8 cellular contexts compared by ENCODE assay signal in genomic region chr4:150960818-150961217, GRCh38. TPM values are rescaled to one million over a fixed set of nuclear protein-coding genes. Genes with fewer than 3 reads are reported as not detected.
DNase-seq lines count a peak whose midpoint lies in the region; ATAC-seq and TF ChIP-seq lines count a peak whose summit lies in the region.

No MANE protein-coding gene starts in this region.

- H3K9me3 Mint-ChIP-seq in CD4-positive, alpha-beta T cell = peaks cover 2% of the 10 kb centered on the region
- peaks cover 33% of the 10 kb centered on the region for H3K9me3 Mint-ChIP-seq in progenitor cell of endocrine pancreas (ENCODE audit: low read depth)

- no peaks in the 10 kb centered on the region for H3K4me1 ChIP-seq in colonic mucosa

- H3K36me3 ChIP-seq in H7 (replicated peaks; ENCODE audit: control insufficient read depth, insufficient read depth, low read length) (no peaks in the 10 kb centered on the region), colonic mucosa (no peaks in the 10 kb centered on the region)

- H3K4me3 ChIP-seq in H7 (ENCODE audit: insufficient read depth, low read depth, low read length) = no peak overlapping the region
- H3K4me3 ChIP-seq in colonic mucosa = no peak overlapping the region

- no peak overlapping the region for H3K27ac Mint-ChIP-seq in CD4-positive, alpha-beta T cell
- H3K27ac Mint-ChIP-seq in progenitor cell of endocrine pancreas = no peak overlapping the region

- H3K27me3 Mint-ChIP-seq in CD4-positive, alpha-beta T cell = no peaks in the 10 kb centered on the region
- no peaks in the 10 kb centered on the region for H3K27me3 Mint-ChIP-seq in progenitor cell of endocrine pancreas

- peaks cover 31% of the 10 kb centered on the region for H3K36me3 Mint-ChIP-seq in CD4-positive, alpha-beta T cell (ENCODE audit: low read depth)
- peaks cover 42% of the 10 kb centered on the region for H3K36me3 Mint-ChIP-seq in progenitor cell of endocrine pancreas (ENCODE audit: insufficient read depth)

- H3K4me3 Mint-ChIP-seq in CD4-positive, alpha-beta T cell = no peak overlapping the region
- no peak overlapping the region for H3K4me3 Mint-ChIP-seq in progenitor cell of endocrine pancreas (ENCODE audit: low read depth)

- H3K4me1 Mint-ChIP-seq in CD4-positive, alpha-beta T cell (ENCODE audit: low read depth) = peaks cover 18% of the 10 kb centered on the region
- H3K4me1 Mint-ChIP-seq in progenitor cell of endocrine pancreas (ENCODE audit: low read depth) = no peaks in the 10 kb centered on the region

- peak; percentile 19 for TF ChIP-seq CTCF in CD4-positive, alpha-beta T cell (IDR thresholded peaks at IDR 0.05)
- TF ChIP-seq CTCF in colonic mucosa (IDR thresholded peaks at IDR 0.05) (peak; percentile 55), progenitor cell of endocrine pancreas (IDR thresholded peaks at IDR 0.05; ENCODE audit: unreplicated experiment) (peak; percentile 25)

- H3K9me3 ChIP-seq in CD4-positive, alpha-beta T cell (ENCODE audit: control insufficient read depth, low read length) = peaks cover 16% of the 10 kb centered on the region
- no peaks in the 10 kb centered on the region for H3K9me3 ChIP-seq in colonic mucosa

- H3K27me3 ChIP-seq in CD4-positive, alpha-beta T cell (ENCODE audit: control insufficient read depth, insufficient read depth, low read length) = no peaks in the 10 kb centered on the region
- H3K27me3 ChIP-seq in H7 (ENCODE audit: control insufficient read depth, insufficient read depth, low read length) (no peaks in the 10 kb centered on the region), colonic mucosa (no peaks in the 10 kb centered on the region)

- POLR2A ChIA-PET in CD4-positive, alpha-beta T cell (lab: Charles Lee) = interaction anchor here (0.6 kb wide), 1 partner anchor 47 kb away, joined by 3 read pairs; no protein-coding TSS in a partner anchor

- no peak overlapping the region for H3K9ac ChIP-seq in colonic mucosa (ENCODE audit: low read depth in 2 of 2, low read length in 2 of 2)

- intact Hi-C loops in CD4-positive, alpha-beta T cell (cut with DNase I, micrococcal nuclease) = no loop called here
- intact Hi-C loops in colonic mucosa (cut with DNase I) = no loop called here

- CTCF ChIA-PET in CD4-positive, alpha-beta T cell (lab: Charles Lee) = interaction anchor here (1.9 kb wide), 1 partner anchor 11 kb away, joined by 7 read pairs; no protein-coding TSS in a partner anchor

- DNase-seq in CD4-positive, alpha-beta T cell = peak in 1 of 10 experiments; percentile 11
- DNase-seq in H7 (peak; percentile 66), RPMI7951 (ENCODE audit: low read depth) (peak; percentile 31), colonic mucosa (peak; percentile 28), progenitor cell of endocrine pancreas (ENCODE audit: low spot score, unreplicated experiment) (no peak)

- H3K27ac ChIP-seq in CD4-positive, alpha-beta T cell (ENCODE audit: low read depth, low read length) = no peak overlapping the region
- H3K27ac ChIP-seq in colonic mucosa = no peak overlapping the region

- no peak for ATAC-seq in CD4-positive, alpha-beta T cell (ENCODE audit: poor library complexity)
- ATAC-seq in HG03159 (IDR thresholded peaks at IDR 0.05; ENCODE audit: unreplicated experiment) = no peak
- no peak for ATAC-seq in HG03521 (IDR thresholded peaks at IDR 0.05; ENCODE audit: unreplicated experiment)
- ATAC-seq in HG03025 (IDR thresholded peaks at IDR 0.05; ENCODE audit: low FRiP score, unreplicated experiment) = no peak

RNA-seq across cellular contexts. Expression of gene LRBA, which starts 54.3 kb away (rescaled TPM):
- total RNA-seq in CD4-positive, alpha-beta T cell = 10 to 100 TPM; 52.6 to 55.0 TPM
- 47.3 and 64.3 TPM in 2 replicates for total RNA-seq in H7 (2014; rRNA removed; shearing (Covaris generic))
- 11.6 and 12.5 TPM in 2 replicates for total RNA-seq in RPMI7951 (2014; rRNA removed; shearing (Covaris generic))
- total RNA-seq in colonic mucosa (10 to 100 TPM; 55.5 to 77.7 TPM), progenitor cell of endocrine pancreas (95.2 and 103 TPM in 2 replicates)
